ENCODE assay signal across 20 cellular contexts in genomic region chr17:12996941-12997340, GRCh38. TPM values are rescaled to one million over a fixed set of nuclear protein-coding genes. Genes with fewer than 3 reads are reported as not detected.
DNase-seq lines count a peak whose midpoint lies in the region; ATAC-seq, FAIRE-seq and TF ChIP-seq lines count a peak whose summit lies in the region.
"Had no signal": no experiment of that assay in that cellular context is flagged by ENCODE, and none has a peak within 500 bp of the region (broad histone marks: within the 10 kb centered on the region; RNA-seq: fewer than 3 reads in every experiment).

No MANE protein-coding gene starts in this region.

- H3K4me3 ChIP-seq in RWPE2 (ENCODE audit: severe bottlenecking) = no peak overlapping the region
- H3K4me3 ChIP-seq in kidney (ENCODE audit: low read length in 2 of 2) = no peak overlapping the region
- H3K4me3 ChIP-seq: A549; BLaER1 treated with 17β-estradiol and CSF1 and Interleukin-3, amounts not matched to agents 10 nM and 100 nM had no signal

- H3K27ac ChIP-seq in RWPE2 (ENCODE audit: poor library complexity, severe bottlenecking) (no peak overlapping the region), kidney (ENCODE audit: low read depth in 2 of 2, low read length in 2 of 2) (no peak overlapping the region)
- H3K27ac ChIP-seq: 22Rv1; A549; BLaER1 treated with 17β-estradiol and CSF1 and Interleukin-3, amounts not matched to agents 10 nM and 100 nM; C4-2B had no signal

- H3K36me3 ChIP-seq in RWPE2 (ENCODE audit: low read depth) = peaks cover 95% of the 10 kb centered on the region
- H3K36me3 ChIP-seq in kidney (ENCODE audit: control insufficient read depth in 1 of 2, insufficient read depth in 2 of 2, low read length in 2 of 2) = peaks cover 67 to 86% of the 10 kb centered on the region in 2 donors

- no peak for TF ChIP-seq CTCF in RWPE2 (IDR thresholded peaks at IDR 0.05; ENCODE audit: poor library complexity, severe bottlenecking)
- no peak for TF ChIP-seq CTCF in kidney (IDR thresholded peaks at IDR 0.05; ENCODE audit: borderline replicate concordance, extremely low read depth, insufficient read depth)

- no peak; the same call in 2 of the 3 replicates for ATAC-seq in RWPE2 (ENCODE audit: low read depth)
- ATAC-seq: A549; CD8-positive, alpha-beta T cell had no signal

- H3K27me3 ChIP-seq in RWPE2 (ENCODE audit: insufficient read depth, poor library complexity, severe bottlenecking) = no peaks in the 10 kb centered on the region
- H3K27me3 ChIP-seq: BLaER1 treated with 17β-estradiol and CSF1 and Interleukin-3, amounts not matched to agents 10 nM and 100 nM had no signal

- DNase-seq in activated effector memory CD4-positive, alpha-beta T cell treated with anti-CD3 and anti-CD28 coated beads, Interleukin-2, amount 50 U/mL, for 16 hours = peak; percentile 48
- DNase-seq in activated effector memory CD4-positive, alpha-beta T cell treated with Interleukin-2 at 50 U/mL for 16 hours = no peak
- peak; percentile 34 for DNase-seq in RWPE2 (ENCODE audit: low spot score)
- DNase-seq in kidney = peak; percentile 23
- DNase-seq in medulla oblongata (ENCODE audit: extremely low spot score) = no peak
- DNase-seq: AML-193; Caco-2; Calu3; CD4-positive, alpha-beta T cell; CD8-positive, alpha-beta T cell; DMS79 treated with DMSO at 0.1 percent for 48 hours; GF-D8 had no signal

- no peak overlapping the region for H3K9ac ChIP-seq in kidney (ENCODE audit: low read length in 2 of 2)
- H3K9ac ChIP-seq: BLaER1 treated with 17β-estradiol and CSF1 and Interleukin-3, amounts not matched to agents 10 nM and 100 nM had no signal

- H3K9me3 ChIP-seq in RWPE2 (ENCODE audit: severe bottlenecking) (no peaks in the 10 kb centered on the region), kidney (ENCODE audit: control insufficient read depth in 1 of 2, low read length in 2 of 2) (no peaks in the 10 kb centered on the region)
- H3K9me3 ChIP-seq: A549; BLaER1 treated with 17β-estradiol and CSF1 and Interleukin-3, amounts not matched to agents 10 nM and 100 nM; Caco-2 had no signal

- H3K4me1 ChIP-seq in RWPE2 (ENCODE audit: insufficient read depth, poor library complexity, severe bottlenecking) (no peaks in the 10 kb centered on the region), kidney (ENCODE audit: control insufficient read depth in 1 of 2, insufficient read depth in 1 of 2, low read depth in 1 of 2, low read length in 2 of 2) (no peaks in the 10 kb centered on the region)
- H3K4me1 ChIP-seq: A549, Caco-2 had no signal

- intact Hi-C loops in kidney (cut with DNase I) = no loop called here

- no peak for FAIRE-seq in kidney (lab: Jason Lieb, UNC)
- FAIRE-seq: A549, D721Med, G401.6, GM12891, GM19239 had no signal

RNA-seq across cellular contexts. Expression of gene ELAC2, which starts 20.9 kb away (rescaled TPM):
- 57.4 TPM for total RNA-seq in kidney
- polyA plus RNA-seq in kidney (ENCODE audit: insufficient read depth, low read depth, low replicate concordance) = 29.7 TPM

Comparison
In these comparisons a context has a peak if more than half of its experiments do, and no peak if none do; other contexts are left out.
1. DNase-seq: peak in activated effector memory CD4-positive, alpha-beta T cell treated with anti-CD3 and anti-CD28 coated beads, Interleukin-2, amount 50 U/mL, for 16 hours (single experiment), RWPE2 (single experiment) and kidney (single experiment); none in activated effector memory CD4-positive, alpha-beta T cell treated with Interleukin-2 at 50 U/mL for 16 hours (single experiment) and medulla oblongata (single experiment).